ENCODE assay signal across 9 cellular contexts in genomic region chr1:96538001-96538649, GRCh38.
DNase-seq lines count a peak whose midpoint lies in the region; ATAC-seq and TF ChIP-seq lines count a peak whose summit lies in the region.
"Had no signal": no experiment of that assay in that cellular context is flagged by ENCODE, and none has a peak within 500 bp of the region (broad histone marks: within the 10 kb centered on the region; RNA-seq: fewer than 3 reads in every experiment).

No MANE protein-coding gene starts in this region.

- H3K36me3 ChIP-seq in HCT116 (ENCODE audit: control insufficient read depth in 1 of 2, insufficient read depth in 2 of 2, low read length in 2 of 2) (no peaks in the 10 kb centered on the region), spleen (no peaks in the 10 kb centered on the region)
- H3K36me3 ChIP-seq: neutrophil had no signal

- H3K9me3 Mint-ChIP-seq in activated T-helper 2 cell treated with anti-CD3 and anti-CD28 coated beads, Interferon-gamma antibody, Interleukin-2, Interleukin-4, amounts not matched to agents 10 μg/mL and 5 μg/mL and 100 μg/mL, durations not matched to agents 14 hours and 24 hours and 36 hours: no peaks in the 10 kb centered on the region

- H3K9me2 ChIP-seq in HCT116 (ENCODE audit: insufficient read depth): no peaks in the 10 kb centered on the region

- WGBS in spleen, 5 donors: 53 to 76% (median 64%) methylated on average over 5 of the region's 5 CpGs

- peak; percentile 20; the same call in 1 of the 2 replicates for TF ChIP-seq RAD21 in HCT116 (IDR thresholded peaks at IDR 0.05; ENCODE audit: low read depth)

- H3K9ac ChIP-seq in HCT116 (ENCODE audit: low read length): no peak overlapping the region

- H3K27ac ChIP-seq in HCT116 (ENCODE audit: low read depth, low read length) (no peak overlapping the region), spleen (peak overlapping the region; percentile 13 to 78 (median 68))
- H3K27ac ChIP-seq: neutrophil had no signal

- POLR2A ChIA-PET in HCT116 (lab: Charles Lee): no interaction called here

- H3K79me2 ChIP-seq in HCT116 (ENCODE audit: insufficient read depth, low read length): no peaks in the 10 kb centered on the region

- DNase-seq in HCT116 (ENCODE audit: low read depth, low spot score) (no peak), astrocyte of the spinal cord (ENCODE audit: low read depth, low spot score) (peak; percentile 64), iris pigment epithelial cell (ENCODE audit: low read depth) (peak; percentile 87), spleen (no peak)
- no peak for DNase-seq in stimulated activated CD4-positive, alpha-beta T cell treated with anti-CD3 and anti-CD28 coated beads, Interleukin-4, amount 100 ng/mL, for 24 hours
- no peak for DNase-seq in activated T-cell treated with anti-CD3 and anti-CD28 coated beads, Interleukin-2, amount 50 U/mL, for 1 hour
- DNase-seq in activated T-helper 2 cell treated with anti-CD3 and anti-CD28 coated beads, Interferon-gamma antibody, Interleukin-2, Interleukin-4, amounts not matched to agents 10 μg/mL and 5 μg/mL and 100 μg/mL, durations not matched to agents 14 hours and 24 hours and 36 hours (ENCODE audit: low spot score): no peak

- peak; percentile 55; the same call in 1 of the 2 replicates for ATAC-seq in HCT116
- ATAC-seq in GM18520 (IDR thresholded peaks at IDR 0.05; ENCODE audit: unreplicated experiment): no peak

- H3K27ac Mint-ChIP-seq in activated T-helper 2 cell treated with anti-CD3 and anti-CD28 coated beads, Interferon-gamma antibody, Interleukin-2, Interleukin-4, amounts not matched to agents 10 μg/mL and 5 μg/mL and 100 μg/mL, durations not matched to agents 14 hours and 24 hours and 36 hours: no peak overlapping the region

- intact Hi-C loops in HCT116 (cut with micrococcal nuclease) (no loop called here), spleen (cut with DNase I; ENCODE audit: low total_unique reads) (no loop called here)
- intact Hi-C loops in activated T-helper 2 cell treated with anti-CD3 and anti-CD28 coated beads, Interferon-gamma antibody, Interleukin-2, Interleukin-4, amounts not matched to agents 10 μg/mL and 5 μg/mL and 100 μg/mL, durations not matched to agents 14 hours and 24 hours and 36 hours (cut with micrococcal nuclease): no loop called here

- RAD21 ChIA-PET in HCT116 (lab: Charles Lee; ENCODE audit: low non-redundant PET in 1 of 2, low total read pairs in 2 of 2, uncharacterized antibody in 2 of 2, unreplicated experiment in 2 of 2): no interaction called here

- no peaks in the 10 kb centered on the region for H3K36me3 Mint-ChIP-seq in activated T-helper 2 cell treated with anti-CD3 and anti-CD28 coated beads, Interferon-gamma antibody, Interleukin-2, Interleukin-4, amounts not matched to agents 10 μg/mL and 5 μg/mL and 100 μg/mL, durations not matched to agents 14 hours and 24 hours and 36 hours (ENCODE audit: low read depth)

- H3K27me3 Mint-ChIP-seq in activated T-helper 2 cell treated with anti-CD3 and anti-CD28 coated beads, Interferon-gamma antibody, Interleukin-2, Interleukin-4, amounts not matched to agents 10 μg/mL and 5 μg/mL and 100 μg/mL, durations not matched to agents 14 hours and 24 hours and 36 hours (ENCODE audit: low read depth): no peaks in the 10 kb centered on the region

- H2AFZ ChIP-seq in HCT116 (ENCODE audit: low read depth, low read length, poor library complexity, severe bottlenecking): no peak overlapping the region

- H3K4me3 ChIP-seq in HCT116 (replicated peaks in 1 of 2; ENCODE audit: low read depth in 1 of 2, low read length in 2 of 2) (no peak overlapping the region), astrocyte of the spinal cord (ENCODE audit: low read depth, low read length) (no peak overlapping the region), spleen (no peak overlapping the region)

- H3K27me3 ChIP-seq in HCT116 (ENCODE audit: insufficient read depth, low read length) (no peaks in the 10 kb centered on the region), spleen (replicated peaks in 1 of 7) (no peaks in the 10 kb centered on the region)
- H3K27me3 ChIP-seq: neutrophil had no signal

- in situ Hi-C loops in astrocyte of the spinal cord (cut with HindIII; ENCODE audit: low sequenced_read_pairs): no loop called here

- H4K20me1 ChIP-seq in HCT116 (ENCODE audit: insufficient read depth): no peaks in the 10 kb centered on the region

- H3K4me2 ChIP-seq in HCT116 (ENCODE audit: low read length): no peak overlapping the region

- H3K4me1 ChIP-seq in HCT116 (ENCODE audit: control insufficient read depth in 1 of 2, insufficient read depth in 2 of 2, low read length in 2 of 2) (no peaks in the 10 kb centered on the region), spleen (peaks cover 0 to 3% (median 0%) of the 10 kb centered on the region in 6 donors)

- no TSS peak for BruUV-seq in HCT116 (replicated peaks; lab: Mats Ljungman, UMichigan)

- H3K4me1 Mint-ChIP-seq in activated T-helper 2 cell treated with anti-CD3 and anti-CD28 coated beads, Interferon-gamma antibody, Interleukin-2, Interleukin-4, amounts not matched to agents 10 μg/mL and 5 μg/mL and 100 μg/mL, durations not matched to agents 14 hours and 24 hours and 36 hours (ENCODE audit: low read depth): no peaks in the 10 kb centered on the region

- no peak for TF ChIP-seq POLR2A in HCT116 (IDR thresholded peaks at IDR 0.05; ENCODE audit: borderline replicate concordance, extremely low read depth, insufficient read depth, insufficient read length)
- TF ChIP-seq POLR2A in spleen (IDR thresholded peaks at IDR 0.05): no peak

- no peak for TF ChIP-seq CTCF in HCT116 (IDR thresholded peaks at IDR 0.05 in 2 of 3, conservative IDR thresholded peaks at IDR 0.05 in 1 of 3; ENCODE audit: borderline replicate concordance in 1 of 3, insufficient read depth in 1 of 3, low read depth in 2 of 3, low read length in 2 of 3)
- no peak for TF ChIP-seq CTCF in astrocyte of the spinal cord (IDR thresholded peaks at IDR 0.05; ENCODE audit: low read depth, low read length)
- peak in 2 of 11 experiments; percentile 7 to 17 for TF ChIP-seq CTCF in spleen (IDR thresholded peaks at IDR 0.05 in 8 of 11, conservative IDR thresholded peaks at IDR 0.05 in 3 of 11)

- no peak overlapping the region for H3K4me3 Mint-ChIP-seq in activated T-helper 2 cell treated with anti-CD3 and anti-CD28 coated beads, Interferon-gamma antibody, Interleukin-2, Interleukin-4, amounts not matched to agents 10 μg/mL and 5 μg/mL and 100 μg/mL, durations not matched to agents 14 hours and 24 hours and 36 hours (ENCODE audit: low read depth)

- no peaks in the 10 kb centered on the region for H3K9me3 ChIP-seq in HCT116 (ENCODE audit: control insufficient read depth in 1 of 2, insufficient read depth in 1 of 2, low read depth in 1 of 2, low read length in 2 of 2)
- H3K9me3 ChIP-seq in spleen: no peaks in the 10 kb centered on the region
- H3K9me3 ChIP-seq: neutrophil had no signal

- CTCF ChIA-PET in HCT116 (lab: Charles Lee): no interaction called here

TF ChIP-seq in HCT116, 20 proteins besides CTCF, POLR2A, EP300 and RAD21 (continues in another document):
- TF ChIP-seq FOSL1 (IDR thresholded peaks at IDR 0.05; ENCODE audit: low read depth) (no peak), ZFX (IDR thresholded peaks at IDR 0.05) (no peak), SRF (IDR thresholded peaks at IDR 0.05; ENCODE audit: low read depth) (no peak), ZNF274 (IDR thresholded peaks at IDR 0.05; ENCODE audit: low read depth, low read length) (no peak), CBX3 (IDR thresholded peaks at IDR 0.05; ENCODE audit: low read depth) (no peak), TCF7L2 (IDR thresholded peaks at IDR 0.05; ENCODE audit: borderline replicate concordance, extremely low read depth, insufficient read depth, insufficient read length) (no peak), SP1 (IDR thresholded peaks at IDR 0.05; ENCODE audit: low read depth) (no peak), ZBTB33 (IDR thresholded peaks at IDR 0.05; ENCODE audit: extremely low read depth, insufficient replicate concordance, low read length) (no peak), EZH2phosphoT487 (IDR thresholded peaks at IDR 0.05; ENCODE audit: borderline replicate concordance) (no peak), JUND (IDR thresholded peaks at IDR 0.05) (no peak), POLR2AphosphoS5 (IDR thresholded peaks at IDR 0.05; ENCODE audit: low read depth, low read length) (no peak)

Comparison
In these comparisons a context has a peak if more than half of its experiments do, and no peak if none do; other contexts are left out.
1. DNase-seq: peak in astrocyte of the spinal cord (single experiment) and iris pigment epithelial cell (single experiment); none in HCT116 (single experiment), spleen (single experiment), stimulated activated CD4-positive, alpha-beta T cell treated with anti-CD3 and anti-CD28 coated beads, Interleukin-4, amount 100 ng/mL, for 24 hours (single experiment), activated T-cell treated with anti-CD3 and anti-CD28 coated beads, Interleukin-2, amount 50 U/mL, for 1 hour (single experiment) and activated T-helper 2 cell treated with anti-CD3 and anti-CD28 coated beads, Interferon-gamma antibody, Interleukin-2, Interleukin-4, amounts not matched to agents 10 μg/mL and 5 μg/mL and 100 μg/mL, durations not matched to agents 14 hours and 24 hours and 36 hours (single experiment).